ENCODE assay signal across 15 cellular contexts in the genomic region with DNA sequence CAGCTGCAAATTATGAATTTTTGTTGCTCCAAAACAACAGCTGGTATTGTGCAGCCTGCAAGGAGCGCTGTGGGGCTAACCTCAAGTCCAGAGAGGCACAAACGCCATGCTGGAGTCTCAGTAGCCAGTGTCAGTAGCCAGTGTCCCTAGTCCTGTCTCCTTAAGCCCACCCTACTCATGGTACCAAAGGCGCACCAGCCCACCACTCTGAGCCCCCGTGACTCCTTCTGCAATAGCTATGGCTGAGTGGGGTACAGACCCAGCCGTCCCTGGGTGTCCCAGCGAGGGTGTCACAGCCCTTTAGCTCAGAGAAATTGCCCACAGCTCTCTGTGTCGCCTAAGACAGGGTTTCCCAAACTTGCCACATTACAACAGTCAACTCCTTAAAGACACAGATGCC.
"Had no signal": no experiment of that assay in that cellular context is flagged by ENCODE, and none has a peak within 500 bp of the region (broad histone marks: within the 10 kb centered on the region; RNA-seq: fewer than 3 reads in every experiment).

No MANE protein-coding gene starts in this region.

- DNase-seq: activated CD4-positive, alpha-beta T cell treated with anti-CD3 and anti-CD28 coated beads, Interleukin-2, amount 50 U/mL, for 48 hours; activated CD4-positive, CD25-positive, alpha-beta regulatory T cell treated with anti-CD3 and anti-CD28 coated beads, Interleukin-2, amount 50 U/mL, for 72 hours; activated effector memory CD4-positive, alpha-beta T cell treated with anti-CD3 and anti-CD28 coated beads, Interleukin-2, amount 50 U/mL, for 16 hours; activated T-cell treated with anti-CD3 and anti-CD28 coated beads, Interleukin-2, amount 50 U/mL, for 48 hours; amniotic stem cell; effector CD4-positive, alpha-beta T cell; foreskin melanocyte; kidney glomerular epithelial cell; retina; SK-N-SH; stimulated activated CD4-positive, alpha-beta T cell treated with anti-CD3 and anti-CD28 coated beads, Interleukin-4, amount 100 ng/mL, for 24 hours; stimulated activated naive CD4-positive, alpha-beta T cell treated with Interleukin-2 at 50 U/mL for 16 hours; upper lobe of left lung had no signal

- H3K4me3 ChIP-seq: pancreas, skin epidermis, upper lobe of left lung had no signal

- H3K36me3 ChIP-seq: pancreas, upper lobe of left lung had no signal

- H3K9ac ChIP-seq: SK-N-SH had no signal

- H3K9me3 ChIP-seq: pancreas, SK-N-SH, upper lobe of left lung had no signal

- H3K27me3 ChIP-seq: pancreas, upper lobe of left lung had no signal

- ATAC-seq: pancreas had no signal

- H3K27ac ChIP-seq: pancreas, skin epidermis had no signal

- H3K4me2 ChIP-seq: SK-N-SH had no signal

- H3K4me1 ChIP-seq: pancreas had no signal
